8 cellular contexts compared by ENCODE assay signal in the genomic region with DNA sequence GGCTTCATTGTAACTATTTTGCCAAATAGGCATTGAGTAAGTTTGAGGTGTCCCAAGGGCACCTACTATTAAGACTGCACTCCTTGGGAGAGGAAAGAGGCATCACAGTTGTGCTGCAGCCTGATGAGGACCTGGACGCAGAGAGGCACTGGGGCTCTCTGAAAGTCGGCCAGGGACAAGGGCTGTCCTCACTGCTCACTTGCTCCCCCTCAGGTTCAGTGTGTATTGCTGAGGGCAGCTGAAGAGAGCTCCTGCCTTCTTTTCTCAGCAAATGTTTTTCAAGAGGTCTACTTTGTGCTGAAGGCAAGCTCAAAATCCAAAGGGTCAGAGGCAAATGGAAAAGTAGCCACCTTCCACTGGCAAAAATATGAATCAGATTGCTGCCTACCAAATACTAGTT.
DNase-seq lines count a peak whose midpoint lies in the region; ATAC-seq and TF ChIP-seq lines count a peak whose summit lies in the region.

No MANE protein-coding gene starts in this region.

- H2AFZ ChIP-seq in mammary epithelial cell (ENCODE audit: low read depth, low read length), result no peak overlapping the region

- H3K4me2 ChIP-seq in mammary epithelial cell (ENCODE audit: insufficient read depth, low read depth, low read length), result no peak overlapping the region

- in situ Hi-C loops in mammary epithelial cell (cut with MboI; ENCODE audit: low sequenced_read_pairs in 2 of 2), result no loop called here

- H3K27me3 ChIP-seq in mammary epithelial cell (ENCODE audit: insufficient read depth, low read length), result no peaks in the 10 kb centered on the region

- H3K4me3 Mint-ChIP-seq in nephron progenitor cell, result no peak overlapping the region
- H3K4me3 Mint-ChIP-seq in activated naive CD8-positive, alpha-beta T cell treated with anti-CD3 and anti-CD28 coated beads, Interleukin-2, amount 50 U/mL, for 24 hours, result no peak overlapping the region

- no peaks in the 10 kb centered on the region for H3K36me3 Mint-ChIP-seq in nephron progenitor cell (ENCODE audit: low read depth)
- no peaks in the 10 kb centered on the region for H3K36me3 Mint-ChIP-seq in activated naive CD8-positive, alpha-beta T cell treated with anti-CD3 and anti-CD28 coated beads, Interleukin-2, amount 50 U/mL, for 24 hours (ENCODE audit: low read depth)

- no peak overlapping the region for H3K27ac ChIP-seq in mammary epithelial cell (ENCODE audit: insufficient read depth, low read depth, low read length)

- no peaks in the 10 kb centered on the region for H3K9me3 Mint-ChIP-seq in nephron progenitor cell
- no peaks in the 10 kb centered on the region for H3K9me3 Mint-ChIP-seq in activated naive CD8-positive, alpha-beta T cell treated with anti-CD3 and anti-CD28 coated beads, Interleukin-2, amount 50 U/mL, for 24 hours

- H3K36me3 ChIP-seq in mammary epithelial cell (ENCODE audit: insufficient read depth, low read length), result no peaks in the 10 kb centered on the region

- H3K4me1 Mint-ChIP-seq in nephron progenitor cell, result peaks cover 35% of the 10 kb centered on the region
- no peaks in the 10 kb centered on the region for H3K4me1 Mint-ChIP-seq in activated naive CD8-positive, alpha-beta T cell treated with anti-CD3 and anti-CD28 coated beads, Interleukin-2, amount 50 U/mL, for 24 hours

- no peak overlapping the region for H3K4me3 ChIP-seq in GM12865 (ENCODE audit: low read depth, low read length)
- H3K4me3 ChIP-seq in mammary epithelial cell (replicated peaks in 1 of 3; ENCODE audit: insufficient read depth in 1 of 3, low read depth in 2 of 3, low read length in 3 of 3), result no peak overlapping the region

- no peaks in the 10 kb centered on the region for H3K27me3 Mint-ChIP-seq in nephron progenitor cell (ENCODE audit: low read depth, poor library complexity)
- no peaks in the 10 kb centered on the region for H3K27me3 Mint-ChIP-seq in activated naive CD8-positive, alpha-beta T cell treated with anti-CD3 and anti-CD28 coated beads, Interleukin-2, amount 50 U/mL, for 24 hours

- peak; percentile 48 for TF ChIP-seq CTCF in GM12865 (IDR thresholded peaks at IDR 0.05; ENCODE audit: insufficient read depth, low read depth, low read length, missing control alignments)
- TF ChIP-seq CTCF in mammary epithelial cell (conservative IDR thresholded peaks at IDR 0.05 in 1 of 2, IDR thresholded peaks at IDR 0.05 in 1 of 2; ENCODE audit: extremely low read depth in 1 of 2, insufficient read depth in 1 of 2, low read depth in 1 of 2, low read length in 2 of 2), result peak; percentile 39 to 46
- TF ChIP-seq CTCF in nephron progenitor cell (IDR thresholded peaks at IDR 0.05), result peak; percentile 64

- DNase-seq in GM12865 (ENCODE audit: low read depth) (peak; percentile 30), LHCN-M2 (ENCODE audit: low read depth) (peak; percentile 44), mammary epithelial cell (peak; percentile 11), nephron progenitor cell (peak; percentile 58), T1000 (lab: John Stamatoyannopoulos, UW) (no peak), NOMO-1 treated with DMSO at 0.1 percent for 48 hours (lab: John Stamatoyannopoulos, UW; ENCODE audit: unreplicated experiment) (no peak)
- no peak for DNase-seq in activated naive CD8-positive, alpha-beta T cell treated with anti-CD3 and anti-CD28 coated beads, Interleukin-2, amount 50 U/mL, for 24 hours

- dilution Hi-C loops in mammary epithelial cell (cut with HindIII; ENCODE audit: low sequenced_read_pairs), result no loop called here

- ATAC-seq in GM21529 (IDR thresholded peaks at IDR 0.05; ENCODE audit: unreplicated experiment), result peak; percentile 94
- no peak for ATAC-seq in activated naive CD8-positive, alpha-beta T cell treated with anti-CD3 and anti-CD28 coated beads, Interleukin-2, amount 50 U/mL, for 24 hours

- no peak overlapping the region for H3K27ac Mint-ChIP-seq in nephron progenitor cell
- H3K27ac Mint-ChIP-seq in activated naive CD8-positive, alpha-beta T cell treated with anti-CD3 and anti-CD28 coated beads, Interleukin-2, amount 50 U/mL, for 24 hours, result no peak overlapping the region

- H3K9ac ChIP-seq in mammary epithelial cell (ENCODE audit: insufficient read depth, low read length), result no peak overlapping the region

- CTCF ChIA-PET in mammary epithelial cell (lab: Charles Lee; ENCODE audit: low non-redundant PET), result no interaction called here

- H3K79me2 ChIP-seq in mammary epithelial cell (ENCODE audit: insufficient read depth, low read length), result no peaks in the 10 kb centered on the region

- H3K4me1 ChIP-seq in mammary epithelial cell (ENCODE audit: insufficient read depth, low read length), result no peaks in the 10 kb centered on the region

- no peaks in the 10 kb centered on the region for H4K20me1 ChIP-seq in mammary epithelial cell (ENCODE audit: insufficient read depth, low read length)

- no peaks in the 10 kb centered on the region for H3K9me3 ChIP-seq in mammary epithelial cell (replicated peaks; ENCODE audit: insufficient read depth, low read length)

- WGBS in mammary epithelial cell (ENCODE audit: low coverage, missing lambda C conversion rate), result 90% methylated on average over 2 of the region's 2 CpGs

- intact Hi-C loops in mammary epithelial cell (cut with micrococcal nuclease), result no loop called here

- no TSS peak for BruUV-seq in mammary epithelial cell (replicated peaks; lab: Mats Ljungman, UMichigan)

Comparison
In these comparisons a context has a peak if more than half of its experiments do, and no peak if none do; other contexts are left out.
1. DNase-seq: peak in GM12865 (single experiment), LHCN-M2 (single experiment), mammary epithelial cell (single experiment) and nephron progenitor cell (single experiment); none in T1000 (single experiment), activated naive CD8-positive, alpha-beta T cell treated with anti-CD3 and anti-CD28 coated beads, Interleukin-2, amount 50 U/mL, for 24 hours (single experiment) and NOMO-1 treated with DMSO at 0.1 percent for 48 hours (single experiment).
2. Peak in every context shown above with its lines, with median percentiles within 50 percentile points of each other: CTCF ChIP-seq.